Comparison of ENCODE assay signal across 8 cellular contexts in the genomic region with DNA sequence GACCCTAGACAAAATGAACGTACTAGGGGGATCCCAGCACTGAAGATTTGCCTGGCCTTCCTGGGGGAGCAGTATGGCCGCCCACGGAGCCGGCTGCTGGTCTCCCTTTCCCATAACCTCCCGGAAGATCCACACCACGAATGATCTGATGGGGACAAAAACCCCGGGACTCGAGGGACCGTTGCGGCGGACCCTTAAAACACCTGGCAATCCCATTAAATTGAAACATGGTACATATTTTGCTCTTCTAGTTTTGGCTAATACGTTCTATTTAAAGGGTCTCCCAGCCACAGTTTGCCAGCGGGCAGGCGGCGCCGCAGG. TPM values are rescaled to one million over a fixed set of nuclear protein-coding genes. Genes with fewer than 3 reads are reported as not detected.
DNase-seq lines count a peak whose midpoint lies in the region; ATAC-seq, FAIRE-seq and TF ChIP-seq lines count a peak whose summit lies in the region.

No MANE protein-coding gene starts in this region.

- H3K4me1 Mint-ChIP-seq in WTC11 = peaks cover 15% of the 10 kb centered on the region

- H3K36me3 Mint-ChIP-seq in WTC11 = no peaks in the 10 kb centered on the region

- H3K27me3 ChIP-seq in right cardiac atrium (ENCODE audit: control insufficient read depth, insufficient read depth) (no peaks in the 10 kb centered on the region), small intestine (ENCODE audit: control insufficient read depth in 2 of 2, insufficient read depth in 2 of 2, low read length in 2 of 2) (no peaks in the 10 kb centered on the region)

- CTCF ChIA-PET in WTC11 (lab: Charles Lee) = interaction anchor here (0.6 to 2.7 kb wide), 7 partner anchors 41 to 1579 kb away, joined by 3 to 20 read pairs (median 3); partner anchors contain the start of genes ARHGAP17 and LCMT1

- ATAC-seq in GM21619 (IDR thresholded peaks at IDR 0.05; ENCODE audit: unreplicated experiment) (peak; percentile 12), WTC11 (no peak), right cardiac atrium (no peak), GM18498 (IDR thresholded peaks at IDR 0.05; ENCODE audit: unreplicated experiment) (no peak)

- H3K9me3 Mint-ChIP-seq in WTC11 = no peaks in the 10 kb centered on the region

- no peak overlapping the region for H3K27ac Mint-ChIP-seq in WTC11

- H3K9me3 ChIP-seq in right cardiac atrium (ENCODE audit: control insufficient read depth, low read length) (no peaks in the 10 kb centered on the region), small intestine (ENCODE audit: control insufficient read depth, low read depth) (no peaks in the 10 kb centered on the region)

- peak overlapping the region; percentile 64 for H3K4me3 Mint-ChIP-seq in WTC11

- H3K4me3 ChIP-seq in right cardiac atrium (ENCODE audit: low read length) (peak overlapping the region; percentile 63), small intestine (ENCODE audit: low read depth in 1 of 2, low read length in 2 of 2) (peak overlapping the region in 1 of 2 donors; percentile 80)

- TF ChIP-seq CTCF in WTC11 (IDR thresholded peaks at IDR 0.05) = no peak

- no peak for FAIRE-seq in small intestine (lab: Jason Lieb, UNC)

- no peaks in the 10 kb centered on the region for H3K36me3 ChIP-seq in small intestine (ENCODE audit: control insufficient read depth in 2 of 2, insufficient read depth in 2 of 2, low read length in 2 of 2)

- DNase-seq in WTC11 (ENCODE audit: low spot score) (no peak), right cardiac atrium (no peak), small intestine (no peak), T1000 (lab: John Stamatoyannopoulos, UW) (no peak), NCI-H774 (lab: John Stamatoyannopoulos, UW) (no peak)
- DNase-seq in stimulated activated CD4-positive, alpha-beta T cell treated with anti-CD3 and anti-CD28 coated beads, Interleukin-4, amount 100 ng/mL, for 24 hours = no peak

- peaks cover 2% of the 10 kb centered on the region for H3K4me1 ChIP-seq in right cardiac atrium (ENCODE audit: control insufficient read depth, insufficient read depth, low read length)
- peaks cover 0 to 5% of the 10 kb centered on the region in 2 donors for H3K4me1 ChIP-seq in small intestine (ENCODE audit: control insufficient read depth in 2 of 2, insufficient read depth in 1 of 2, low read depth in 1 of 2, low read length in 1 of 2)

- intact Hi-C loops in right cardiac atrium (cut with DNase I) = loop anchor here in 2 of 4 donors (5.0 to 10.0 kb wide), 3 partner anchors 41 to 158 kb away; partner anchors contain the start of gene LCMT1 (in 1 of the 2)

- peak overlapping the region; percentile 70 for H3K27ac ChIP-seq in right cardiac atrium (ENCODE audit: low read length)
- H3K27ac ChIP-seq in small intestine (ENCODE audit: low read depth in 1 of 2, low read length in 1 of 2) = peak overlapping the region; percentile 27 to 88

- H3K27me3 Mint-ChIP-seq in WTC11 (ENCODE audit: low read depth) = peaks cover 32% of the 10 kb centered on the region

- POLR2A ChIA-PET in WTC11 (lab: Charles Lee) = interaction anchor here (0.6 to 1.6 kb wide), 4 partner anchors 24 to 46 kb away, joined by 3 to 6 read pairs (median 4); partner anchors contain the start of gene LCMT1

- WGBS in right cardiac atrium = 37% methylated on average over 16 of the region's 16 CpGs
- 31 to 37% (median 32%) methylated on average over 15 to 16 of the region's 16 CpGs for whole genome bisulfite sequencing in small intestine, 3 donors

TF ChIP-seq in WTC11, 78 proteins besides CTCF, POLR2A, EP300 and RAD21 (continues in another document):
- TF ChIP-seq IRF2 (CRISPR knock-in tag; IDR thresholded peaks at IDR 0.05; ENCODE audit: borderline replicate concordance, low read depth) = no peak
- no peak for TF ChIP-seq NFATC4 (CRISPR knock-in tag; IDR thresholded peaks at IDR 0.05)
- TF ChIP-seq GTF2I (CRISPR knock-in tag; conservative IDR thresholded peaks at IDR 0.05) = no peak
- TF ChIP-seq NR1H2 (CRISPR knock-in tag; IDR thresholded peaks at IDR 0.05) = no peak
- no peak for TF ChIP-seq AR (CRISPR knock-in tag; IDR thresholded peaks at IDR 0.05)
- TF ChIP-seq RELA (CRISPR knock-in tag; IDR thresholded peaks at IDR 0.05; ENCODE audit: borderline replicate concordance) = no peak
- no peak for TF ChIP-seq FOXK1 (CRISPR knock-in tag; IDR thresholded peaks at IDR 0.05)
- TF ChIP-seq, protein P1, sequence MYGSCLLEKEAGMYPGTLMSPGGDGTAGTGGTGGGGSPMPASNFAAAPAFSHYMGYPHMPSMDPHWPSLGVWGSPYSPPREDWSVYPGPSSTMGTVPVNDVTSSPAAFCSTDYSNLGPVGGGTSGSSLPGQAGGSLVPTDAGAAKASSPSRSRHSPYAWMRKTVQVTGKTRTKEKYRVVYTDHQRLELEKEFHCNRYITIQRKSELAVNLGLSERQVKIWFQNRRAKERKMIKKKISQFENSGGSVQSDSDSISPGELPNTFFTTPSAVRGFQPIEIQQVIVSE (CRISPR knock-in tag; IDR thresholded peaks at IDR 0.05; ENCODE audit: borderline replicate concordance) = no peak
- TF ChIP-seq, protein P2, sequence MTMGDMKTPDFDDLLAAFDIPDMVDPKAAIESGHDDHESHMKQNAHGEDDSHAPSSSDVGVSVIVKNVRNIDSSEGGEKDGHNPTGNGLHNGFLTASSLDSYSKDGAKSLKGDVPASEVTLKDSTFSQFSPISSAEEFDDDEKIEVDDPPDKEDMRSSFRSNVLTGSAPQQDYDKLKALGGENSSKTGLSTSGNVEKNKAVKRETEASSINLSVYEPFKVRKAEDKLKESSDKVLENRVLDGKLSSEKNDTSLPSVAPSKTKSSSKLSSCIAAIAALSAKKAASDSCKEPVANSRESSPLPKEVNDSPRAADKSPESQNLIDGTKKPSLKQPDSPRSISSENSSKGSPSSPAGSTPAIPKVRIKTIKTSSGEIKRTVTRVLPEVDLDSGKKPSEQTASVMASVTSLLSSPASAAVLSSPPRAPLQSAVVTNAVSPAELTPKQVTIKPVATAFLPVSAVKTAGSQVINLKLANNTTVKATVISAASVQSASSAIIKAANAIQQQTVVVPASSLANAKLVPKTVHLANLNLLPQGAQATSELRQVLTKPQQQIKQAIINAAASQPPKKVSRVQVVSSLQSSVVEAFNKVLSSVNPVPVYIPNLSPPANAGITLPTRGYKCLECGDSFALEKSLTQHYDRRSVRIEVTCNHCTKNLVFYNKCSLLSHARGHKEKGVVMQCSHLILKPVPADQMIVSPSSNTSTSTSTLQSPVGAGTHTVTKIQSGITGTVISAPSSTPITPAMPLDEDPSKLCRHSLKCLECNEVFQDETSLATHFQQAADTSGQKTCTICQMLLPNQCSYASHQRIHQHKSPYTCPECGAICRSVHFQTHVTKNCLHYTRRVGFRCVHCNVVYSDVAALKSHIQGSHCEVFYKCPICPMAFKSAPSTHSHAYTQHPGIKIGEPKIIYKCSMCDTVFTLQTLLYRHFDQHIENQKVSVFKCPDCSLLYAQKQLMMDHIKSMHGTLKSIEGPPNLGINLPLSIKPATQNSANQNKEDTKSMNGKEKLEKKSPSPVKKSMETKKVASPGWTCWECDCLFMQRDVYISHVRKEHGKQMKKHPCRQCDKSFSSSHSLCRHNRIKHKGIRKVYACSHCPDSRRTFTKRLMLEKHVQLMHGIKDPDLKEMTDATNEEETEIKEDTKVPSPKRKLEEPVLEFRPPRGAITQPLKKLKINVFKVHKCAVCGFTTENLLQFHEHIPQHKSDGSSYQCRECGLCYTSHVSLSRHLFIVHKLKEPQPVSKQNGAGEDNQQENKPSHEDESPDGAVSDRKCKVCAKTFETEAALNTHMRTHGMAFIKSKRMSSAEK (CRISPR knock-in tag; IDR thresholded peaks at IDR 0.05; ENCODE audit: borderline replicate concordance) = no peak
- TF ChIP-seq, protein P3, sequence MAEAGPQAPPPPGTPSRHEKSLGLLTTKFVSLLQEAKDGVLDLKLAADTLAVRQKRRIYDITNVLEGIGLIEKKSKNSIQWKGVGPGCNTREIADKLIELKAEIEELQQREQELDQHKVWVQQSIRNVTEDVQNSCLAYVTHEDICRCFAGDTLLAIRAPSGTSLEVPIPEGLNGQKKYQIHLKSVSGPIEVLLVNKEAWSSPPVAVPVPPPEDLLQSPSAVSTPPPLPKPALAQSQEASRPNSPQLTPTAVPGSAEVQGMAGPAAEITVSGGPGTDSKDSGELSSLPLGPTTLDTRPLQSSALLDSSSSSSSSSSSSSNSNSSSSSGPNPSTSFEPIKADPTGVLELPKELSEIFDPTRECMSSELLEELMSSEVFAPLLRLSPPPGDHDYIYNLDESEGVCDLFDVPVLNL (CRISPR knock-in tag; IDR thresholded peaks at IDR 0.05; ENCODE audit: borderline replicate concordance, low read depth) = no peak

RNA-seq across cellular contexts. Expression of gene LCMT1, which starts 45.2 kb away (rescaled TPM):
- total RNA-seq in WTC11 (2021) (86.3 to 89.6 TPM (median 86.7 TPM) in 3 replicates), right cardiac atrium (10 to 100 TPM; 34.2 to 41.6 (median 35.5) TPM)
- polyA plus RNA-seq in right cardiac atrium (36.1 TPM), small intestine (10 to 100 TPM; 27.0 to 32.9 (median 31.0) TPM)

RNA-seq across cellular contexts. Expression of gene ARHGAP17, which starts 51.2 kb away (rescaled TPM):
- total RNA-seq in WTC11 (2021) (69.9 to 84.5 TPM (median 78.9 TPM) in 3 replicates), right cardiac atrium (10 to 100 TPM; 45.4 to 58.2 (median 52.6) TPM)
- polyA plus RNA-seq in right cardiac atrium (33.5 TPM), small intestine (10 to 100 TPM; 37.9 to 76.7 (median 55.1) TPM)
